ENCODE assay signal across 26 cellular contexts in genomic region chr9:8745347-8745746, GRCh38.
"Had no signal": no experiment of that assay in that cellular context is flagged by ENCODE, and none has a peak within 500 bp of the region (broad histone marks: within the 10 kb centered on the region; RNA-seq: fewer than 3 reads in every experiment).

No MANE protein-coding gene starts in this region.

- H3K27me3 Mint-ChIP-seq: progenitor cell of endocrine pancreas, type B pancreatic cell had no signal

- H3K27me3 ChIP-seq: esophagus muscularis mucosa, foreskin keratinocyte, gastroesophageal sphincter, heart left ventricle, hepatocyte, neutrophil, right atrium auricular region, sigmoid colon, testis, tibial artery had no signal

- H3K27ac Mint-ChIP-seq: natural killer cell; progenitor cell of endocrine pancreas; stimulated activated effector memory CD8-positive, alpha-beta T cell treated with anti-CD3 and anti-CD28 coated beads, Interleukin-12 subunit alpha, Interleukin-12 subunit beta, amount 100 ng/mL, for 72 hours; type B pancreatic cell had no signal

- H3K79me2 ChIP-seq: hepatocyte, parathyroid adenoma had no signal

- H3K9me3 Mint-ChIP-seq: neural crest cell; stimulated activated effector memory CD8-positive, alpha-beta T cell treated with anti-CD3 and anti-CD28 coated beads, Interleukin-12 subunit alpha, Interleukin-12 subunit beta, amount 100 ng/mL, for 72 hours; type B pancreatic cell had no signal

- ATAC-seq: foreskin keratinocyte; gastroesophageal sphincter; heart left ventricle; left colon; left ventricle myocardium superior; lower lobe of right lung; natural killer cell; stimulated activated effector memory CD8-positive, alpha-beta T cell treated with anti-CD3 and anti-CD28 coated beads, Interleukin-12 subunit alpha, Interleukin-12 subunit beta, amount 100 ng/mL, for 72 hours; stimulated activated naive CD8-positive, alpha-beta T cell treated with anti-CD3 and anti-CD28 coated beads, Interleukin-15, Interleukin-2, amounts not matched to agents 100 U/mL and 50 U/mL, for 24 hours had no signal

- H3K4me2 ChIP-seq: hepatocyte had no signal

- H3K4me3 Mint-ChIP-seq: natural killer cell; neural crest cell; stimulated activated effector memory CD8-positive, alpha-beta T cell treated with anti-CD3 and anti-CD28 coated beads, Interleukin-12 subunit alpha, Interleukin-12 subunit beta, amount 100 ng/mL, for 72 hours; type B pancreatic cell had no signal

- H3K4me1 Mint-ChIP-seq: natural killer cell; stimulated activated effector memory CD8-positive, alpha-beta T cell treated with anti-CD3 and anti-CD28 coated beads, Interleukin-12 subunit alpha, Interleukin-12 subunit beta, amount 100 ng/mL, for 72 hours had no signal

- H3K9ac ChIP-seq: parathyroid adenoma had no signal

- H3K36me3 ChIP-seq: esophagus muscularis mucosa, gastroesophageal sphincter, heart left ventricle, lower lobe of right lung, neutrophil, right atrium auricular region, sigmoid colon, tibial artery had no signal

- DNase-seq: dermis blood vessel endothelial cell; effector memory CD4-positive, alpha-beta T cell; foreskin keratinocyte; heart left ventricle; left colon; left ventricle myocardium superior; lower lobe of right lung; natural killer cell; sigmoid colon; stimulated activated CD4-positive, alpha-beta T cell treated with anti-CD3 and anti-CD28 coated beads, Interleukin-2, amount 100 ng/mL, for 24 hours; stimulated activated CD4-positive, alpha-beta T cell treated with anti-CD3 and anti-CD28 coated beads, Interleukin-4, amount 100 ng/mL, for 24 hours; stimulated activated naive CD8-positive, alpha-beta T cell treated with anti-CD3 and anti-CD28 coated beads, Interleukin-15, Interleukin-2, amounts not matched to agents 100 U/mL and 50 U/mL, for 24 hours; substantia nigra; testis; tibial artery had no signal

- H3K9me3 ChIP-seq: esophagus muscularis mucosa, gastroesophageal sphincter, heart left ventricle, lower lobe of right lung, neutrophil, right atrium auricular region, sigmoid colon, testis, tibial artery had no signal

- H3K4me3 ChIP-seq: coronary artery, esophagus muscularis mucosa, gastroesophageal sphincter, heart left ventricle, hepatocyte, lower lobe of right lung, right atrium auricular region, sigmoid colon, testis, tibial artery had no signal

- H3K4me1 ChIP-seq: esophagus muscularis mucosa, foreskin keratinocyte, gastroesophageal sphincter, lower lobe of right lung, parathyroid adenoma, right atrium auricular region, sigmoid colon, testis, tibial artery had no signal

- H3K27ac ChIP-seq: coronary artery, esophagus muscularis mucosa, foreskin keratinocyte, gastroesophageal sphincter, heart left ventricle, hepatocyte, lower lobe of right lung, neutrophil, parathyroid adenoma, right atrium auricular region, sigmoid colon, testis, tibial artery had no signal

- H3K36me3 Mint-ChIP-seq: natural killer cell; stimulated activated effector memory CD8-positive, alpha-beta T cell treated with anti-CD3 and anti-CD28 coated beads, Interleukin-12 subunit alpha, Interleukin-12 subunit beta, amount 100 ng/mL, for 72 hours; type B pancreatic cell had no signal
